Comparison of ENCODE assay signal across 39 cellular contexts in genomic region chr12:117272690-117273089, GRCh38.
"Had no signal": no experiment of that assay in that cellular context is flagged by ENCODE, and none has a peak within 500 bp of the region (broad histone marks: within the 10 kb centered on the region; RNA-seq: fewer than 3 reads in every experiment).

No MANE protein-coding gene starts in this region.

- H3K4me1 Mint-ChIP-seq: activated CD4-positive, alpha-beta memory T cell treated with anti-CD3 and anti-CD28 coated beads, Interleukin-2, amount 10 ng/mL, durations not matched to agents 7 days and 5 days; activated CD4-positive, alpha-beta T cell treated with anti-CD3 and anti-CD28 coated beads for 36 hours; activated CD4-positive, alpha-beta T cell treated with anti-CD3 and anti-CD28 coated beads, Interleukin-2, amount 10 ng/mL, durations not matched to agents 7 days and 5 days; activated CD8-positive, alpha-beta memory T cell treated with anti-CD3 and anti-CD28 coated beads, Interleukin-2, amount 10 ng/mL, durations not matched to agents 7 days and 5 days; activated naive CD4-positive, alpha-beta T cell treated with anti-CD3 and anti-CD28 coated beads, Interleukin-2, amount 10 ng/mL, durations not matched to agents 7 days and 5 days; activated naive CD4-positive, alpha-beta T cell treated with anti-CD3 and anti-CD28 coated beads, Interleukin-2, amount 50 U/mL, for 24 hours; activated naive CD8-positive, alpha-beta T cell treated with anti-CD3 and anti-CD28 coated beads, Interleukin-2, amount 10 ng/mL, durations not matched to agents 7 days and 5 days; activated naive CD8-positive, alpha-beta T cell treated with anti-CD3 and anti-CD28 coated beads, Interleukin-2, amount 50 U/mL, for 24 hours; brain; central memory CD8-positive, alpha-beta T cell had no signal

- H3K36me3 Mint-ChIP-seq: activated CD8-positive, alpha-beta memory T cell treated with anti-CD3 and anti-CD28 coated beads, Interleukin-2, amount 10 ng/mL, durations not matched to agents 7 days and 5 days; activated naive CD4-positive, alpha-beta T cell treated with anti-CD3 and anti-CD28 coated beads, Interleukin-2, amount 10 ng/mL, durations not matched to agents 7 days and 5 days; activated naive CD4-positive, alpha-beta T cell treated with anti-CD3 and anti-CD28 coated beads, Interleukin-2, amount 50 U/mL, for 24 hours; activated naive CD8-positive, alpha-beta T cell; activated naive CD8-positive, alpha-beta T cell treated with anti-CD3 and anti-CD28 coated beads, Interleukin-2, amount 10 ng/mL, durations not matched to agents 7 days and 5 days; brain had no signal

- DNase-seq: activated CD4-positive, alpha-beta memory T cell treated with anti-CD3 and anti-CD28 coated beads, Interleukin-2, amount 10 ng/mL, durations not matched to agents 7 days and 5 days; activated CD4-positive, alpha-beta T cell treated with anti-CD3 and anti-CD28 coated beads for 1 hour; activated CD4-positive, alpha-beta T cell treated with anti-CD3 and anti-CD28 coated beads for 36 hours; activated CD4-positive, alpha-beta T cell treated with anti-CD3 and anti-CD28 coated beads for 48 hours; activated CD4-positive, alpha-beta T cell treated with anti-CD3 and anti-CD28 coated beads, Interleukin-2, amount 10 ng/mL, durations not matched to agents 7 days and 5 days; activated CD4-positive, alpha-beta T cell treated with anti-CD3 and anti-CD28 coated beads, Interleukin-2, amount 50 U/mL, for 48 hours; activated CD4-positive, CD25-positive, alpha-beta regulatory T cell; activated CD8-positive, alpha-beta memory T cell treated with anti-CD3 and anti-CD28 coated beads for 24 hours; activated CD8-positive, alpha-beta memory T cell treated with anti-CD3 and anti-CD28 coated beads, Interleukin-2, amount 10 ng/mL, durations not matched to agents 7 days and 5 days; activated CD8-positive, alpha-beta memory T cell treated with anti-CD3 and anti-CD28 coated beads, Interleukin-2, amount 50 U/mL, for 48 hours; activated CD8-positive, alpha-beta T cell treated with anti-CD3 and anti-CD28 coated beads, Interleukin-2, amount 10 ng/mL, durations not matched to agents 7 days and 5 days; activated effector memory CD4-positive, alpha-beta T cell treated with Interleukin-2 at 50 U/mL for 16 hours; activated gamma-delta T cell; activated naive CD4-positive, alpha-beta T cell treated with anti-CD3 and anti-CD28 coated beads, Interleukin-2, amount 10 ng/mL, durations not matched to agents 7 days and 5 days; activated naive CD4-positive, alpha-beta T cell treated with Interleukin-2 at 50 U/mL for 16 hours; activated naive CD8-positive, alpha-beta T cell treated with anti-CD3 and anti-CD28 coated beads, Interleukin-2, amount 10 ng/mL, durations not matched to agents 7 days and 5 days; activated naive CD8-positive, alpha-beta T cell treated with anti-CD3 and anti-CD28 coated beads, Interleukin-2, amount 50 U/mL, for 24 hours; activated T-cell treated with anti-CD3 and anti-CD28 coated beads, Interleukin-2, amount 50 U/mL, for 24 hours; activated T-cell treated with anti-CD3 and anti-CD28 coated beads, Interleukin-2, amount 50 U/mL, for 48 hours; amygdala; anterior cingulate cortex; caudate nucleus; cerebellar nuclear complex; T-helper 1 cell; T-helper 2 cell; T-helper 9 cell had no signal

- H3K27me3 ChIP-seq: ascending aorta, cardiac muscle cell had no signal

- H3K4me1 ChIP-seq: ascending aorta had no signal

- H3K27ac Mint-ChIP-seq: activated CD4-positive, alpha-beta memory T cell treated with anti-CD3 and anti-CD28 coated beads, Interleukin-2, amount 10 ng/mL, durations not matched to agents 7 days and 5 days; activated CD4-positive, alpha-beta T cell treated with anti-CD3 and anti-CD28 coated beads for 36 hours; activated CD4-positive, alpha-beta T cell treated with anti-CD3 and anti-CD28 coated beads, Interleukin-2, amount 10 ng/mL, durations not matched to agents 7 days and 5 days; activated CD8-positive, alpha-beta memory T cell treated with anti-CD3 and anti-CD28 coated beads, Interleukin-2, amount 10 ng/mL, durations not matched to agents 7 days and 5 days; activated CD8-positive, alpha-beta T cell treated with anti-CD3 and anti-CD28 coated beads, Interleukin-2, amount 10 ng/mL, durations not matched to agents 7 days and 5 days; activated naive CD4-positive, alpha-beta T cell treated with anti-CD3 and anti-CD28 coated beads, Interleukin-2, amount 10 ng/mL, durations not matched to agents 7 days and 5 days; activated naive CD4-positive, alpha-beta T cell treated with anti-CD3 and anti-CD28 coated beads, Interleukin-2, amount 50 U/mL, for 24 hours; activated naive CD8-positive, alpha-beta T cell; activated naive CD8-positive, alpha-beta T cell treated with anti-CD3 and anti-CD28 coated beads, Interleukin-2, amount 10 ng/mL, durations not matched to agents 7 days and 5 days; activated naive CD8-positive, alpha-beta T cell treated with anti-CD3 and anti-CD28 coated beads, Interleukin-2, amount 50 U/mL, for 24 hours; activated T-cell treated with anti-CD3 and anti-CD28 coated beads, Interleukin-2, amount 50 U/mL, for 24 hours; activated T-helper 2 cell treated with anti-CD3 and anti-CD28 coated beads, Interferon-gamma antibody, Interleukin-2, Interleukin-4, amounts not matched to agents 10 μg/mL and 5 μg/mL and 100 μg/mL, durations not matched to agents 14 hours and 24 hours and 36 hours; brain; T-helper 1 cell treated with Interleukin-12 subunit alpha and Interleukin-12 subunit beta and Interleukin-4 antibody, amounts not matched to agents 30 μg/mL and 1 μg/mL, for 36 hours; T-helper 2 cell treated with Interferon-gamma antibody and Interleukin-4, amounts not matched to agents 5 μg/mL and 100 μg/mL, for 36 hours had no signal

- H3K4me3 Mint-ChIP-seq: activated CD4-positive, alpha-beta memory T cell treated with anti-CD3 and anti-CD28 coated beads, Interleukin-2, amount 10 ng/mL, durations not matched to agents 7 days and 5 days; activated CD4-positive, alpha-beta T cell treated with anti-CD3 and anti-CD28 coated beads for 36 hours; activated CD4-positive, alpha-beta T cell treated with anti-CD3 and anti-CD28 coated beads, Interleukin-2, amount 10 ng/mL, durations not matched to agents 7 days and 5 days; activated CD8-positive, alpha-beta memory T cell treated with anti-CD3 and anti-CD28 coated beads, Interleukin-2, amount 10 ng/mL, durations not matched to agents 7 days and 5 days; activated CD8-positive, alpha-beta T cell treated with anti-CD3 and anti-CD28 coated beads, Interleukin-2, amount 10 ng/mL, durations not matched to agents 7 days and 5 days; activated naive CD4-positive, alpha-beta T cell treated with anti-CD3 and anti-CD28 coated beads, Interleukin-2, amount 10 ng/mL, durations not matched to agents 7 days and 5 days; activated naive CD4-positive, alpha-beta T cell treated with anti-CD3 and anti-CD28 coated beads, Interleukin-2, amount 50 U/mL, for 24 hours; activated naive CD8-positive, alpha-beta T cell; activated naive CD8-positive, alpha-beta T cell treated with anti-CD3 and anti-CD28 coated beads, Interleukin-2, amount 10 ng/mL, durations not matched to agents 7 days and 5 days; activated naive CD8-positive, alpha-beta T cell treated with anti-CD3 and anti-CD28 coated beads, Interleukin-2, amount 50 U/mL, for 24 hours; activated T-cell treated with anti-CD3 and anti-CD28 coated beads, Interleukin-2, amount 50 U/mL, for 24 hours; brain; central memory CD8-positive, alpha-beta T cell; T-helper 1 cell treated with Interleukin-12 subunit alpha and Interleukin-12 subunit beta and Interleukin-4 antibody, amounts not matched to agents 30 μg/mL and 1 μg/mL, for 36 hours; T-helper 2 cell treated with Interferon-gamma antibody and Interleukin-4, amounts not matched to agents 5 μg/mL and 100 μg/mL, for 36 hours had no signal

- ATAC-seq: activated CD4-positive, alpha-beta T cell treated with anti-CD3 and anti-CD28 coated beads for 36 hours; activated CD4-positive, CD25-positive, alpha-beta regulatory T cell treated with anti-CD3 and anti-CD28 coated beads, Interleukin-2, amount 50 U/mL, for 24 hours; activated CD8-positive, alpha-beta memory T cell treated with anti-CD3 and anti-CD28 coated beads, Interleukin-2, amount 10 ng/mL, durations not matched to agents 7 days and 5 days; activated CD8-positive, alpha-beta T cell treated with anti-CD3 and anti-CD28 coated beads, Interleukin-2, amount 10 ng/mL, durations not matched to agents 7 days and 5 days; activated naive CD8-positive, alpha-beta T cell treated with anti-CD3 and anti-CD28 coated beads, Interleukin-2, amount 50 U/mL, for 24 hours had no signal

- H3K9me3 Mint-ChIP-seq: activated CD4-positive, alpha-beta memory T cell treated with anti-CD3 and anti-CD28 coated beads, Interleukin-2, amount 10 ng/mL, durations not matched to agents 7 days and 5 days; activated CD4-positive, alpha-beta T cell treated with anti-CD3 and anti-CD28 coated beads, Interleukin-2, amount 10 ng/mL, durations not matched to agents 7 days and 5 days; activated naive CD4-positive, alpha-beta T cell treated with anti-CD3 and anti-CD28 coated beads, Interleukin-2, amount 50 U/mL, for 24 hours; activated naive CD8-positive, alpha-beta T cell treated with anti-CD3 and anti-CD28 coated beads, Interleukin-2, amount 10 ng/mL, durations not matched to agents 7 days and 5 days; activated naive CD8-positive, alpha-beta T cell treated with anti-CD3 and anti-CD28 coated beads, Interleukin-2, amount 50 U/mL, for 24 hours; activated T-cell treated with anti-CD3 and anti-CD28 coated beads, Interleukin-2, amount 50 U/mL, for 24 hours; activated T-helper 2 cell treated with anti-CD3 and anti-CD28 coated beads, Interferon-gamma antibody, Interleukin-2, Interleukin-4, amounts not matched to agents 10 μg/mL and 5 μg/mL and 100 μg/mL, durations not matched to agents 14 hours and 24 hours and 36 hours; central memory CD8-positive, alpha-beta T cell; T-helper 1 cell treated with Interleukin-12 subunit alpha and Interleukin-12 subunit beta and Interleukin-4 antibody, amounts not matched to agents 30 μg/mL and 1 μg/mL, for 36 hours; T-helper 2 cell treated with Interferon-gamma antibody and Interleukin-4, amounts not matched to agents 5 μg/mL and 100 μg/mL, for 36 hours had no signal

- FAIRE-seq: bronchial epithelial cell, TTC549 had no signal

- H3K27ac ChIP-seq: ascending aorta, cardiac muscle cell, VCaP had no signal

- H3K9me3 ChIP-seq: ascending aorta had no signal

- H3K36me3 ChIP-seq: ascending aorta, cardiac muscle cell had no signal

- H3K27me3 Mint-ChIP-seq: activated CD8-positive, alpha-beta memory T cell treated with anti-CD3 and anti-CD28 coated beads, Interleukin-2, amount 10 ng/mL, durations not matched to agents 7 days and 5 days had no signal

- H3K4me3 ChIP-seq: ascending aorta, cardiac muscle cell had no signal
